Comparison of ENCODE assay signal across 21 cellular contexts in genomic region chr15:84760219-84760618, GRCh38. TPM values are rescaled to one million over a fixed set of nuclear protein-coding genes. Genes with fewer than 3 reads are reported as not detected.
DNase-seq lines count a peak whose midpoint lies in the region; TF ChIP-seq lines count a peak whose summit lies in the region.
"Had no signal": no experiment of that assay in that cellular context is flagged by ENCODE, and none has a peak within 500 bp of the region (broad histone marks: within the 10 kb centered on the region; RNA-seq: fewer than 3 reads in every experiment).

No MANE protein-coding gene starts in this region.

- H2AK5ac ChIP-seq in H9 (ENCODE audit: insufficient read length, low read length) = no peak overlapping the region

- peaks cover 0 to 8% (median 5%) of the 10 kb centered on the region in 3 experiments; a peak in 4 of 7 replicates for H3K36me3 Mint-ChIP-seq in H9 (ENCODE audit: insufficient read depth in 1 of 3, low read depth in 3 of 3)

- no peaks in the 10 kb centered on the region for H3K27me3 ChIP-seq in BLaER1
- no peaks in the 10 kb centered on the region for H3K27me3 ChIP-seq in H9 (ENCODE audit: insufficient read depth, low read length)
- no peaks in the 10 kb centered on the region for H3K27me3 ChIP-seq in OCI-LY1 (ENCODE audit: insufficient read depth, low read length)
- H3K27me3 ChIP-seq in neutrophil = no peaks in the 10 kb centered on the region
- H3K27me3 ChIP-seq: BE2C, MG63, Peyer's patch had no signal

- H3K56ac ChIP-seq in H9 (ENCODE audit: insufficient read length, low read depth, low read length) = no peak overlapping the region

- H2BK12ac ChIP-seq in H9 (ENCODE audit: insufficient read length, low read depth, low read length) = no peak overlapping the region

- no peaks in the 10 kb centered on the region for H3K23me2 ChIP-seq in H9 (ENCODE audit: insufficient read length, low read depth, low read length, poor library complexity, severe bottlenecking)

- DNase-seq in H9 = no peak
- no peak for DNase-seq in NCI-H146 (lab: John Stamatoyannopoulos, UW)
- no peak for DNase-seq in activated CD4-positive, CD25-positive, alpha-beta regulatory T cell treated with anti-CD3 and anti-CD28 coated beads, Interleukin-2, amount 50 U/mL, for 72 hours
- DNase-seq in globus pallidus (ENCODE audit: low spot score) = no peak
- DNase-seq: BE2C; Caco-2; CD8-positive, alpha-beta T cell; MG63; NCI-H1694 treated with DMSO at 0.1 percent for 48 hours; NCI-H2081; NCI-H2227 treated with DMSO at 0.1 percent for 48 hours; NCI-H526 treated with DMSO at 0.1 percent for 48 hours; OCI-M1; Peyer's patch; SHP77 treated with DMSO at 0.1 percent for 48 hours; SK-N-SH; SW 1271; T-helper 17 cell had no signal

- no peak overlapping the region for H2BK120ac ChIP-seq in H9 (ENCODE audit: low read depth, low read length, poor library complexity, severe bottlenecking)

- no peaks in the 10 kb centered on the region for H3K9me3 Mint-ChIP-seq in H9
- H3K9me3 Mint-ChIP-seq: CD8-positive, alpha-beta T cell had no signal

- H3T11ph ChIP-seq in H9 (ENCODE audit: low read length) = no peak overlapping the region

- H3K79me2 ChIP-seq in H9 (ENCODE audit: insufficient read depth, low read length) = peaks cover 21% of the 10 kb centered on the region
- peaks cover 100% of the 10 kb centered on the region for H3K79me2 ChIP-seq in OCI-LY1 (ENCODE audit: insufficient read depth, low read length)

- peaks cover 10 to 11% of the 10 kb centered on the region in 2 experiments for H3K4me1 Mint-ChIP-seq in H9

- H3K4ac ChIP-seq in H9 (ENCODE audit: low read depth, low read length) = no peak overlapping the region

- H3K9ac ChIP-seq in BLaER1 = no peak overlapping the region
- no peak overlapping the region for H3K9ac ChIP-seq in H9 (ENCODE audit: extremely low read depth, insufficient read length, low read length)
- no peak overlapping the region for H3K9ac ChIP-seq in OCI-LY1 (ENCODE audit: low read length)
- H3K9ac ChIP-seq: SK-N-SH had no signal

- H3K36me3 ChIP-seq in BLaER1 (peaks cover 30% of the 10 kb centered on the region; the same call in 1 of the 2 replicates), OCI-LY1 (ENCODE audit: insufficient read depth, low read length) (peaks cover 9% of the 10 kb centered on the region; the same call in 1 of the 2 replicates), neutrophil (no peaks in the 10 kb centered on the region)
- H3K36me3 ChIP-seq: BE2C, Peyer's patch had no signal

- H3K4me3 ChIP-seq in BLaER1 (no peak overlapping the region), OCI-LY1 (ENCODE audit: low read depth, low read length, poor library complexity, severe bottlenecking) (no peak overlapping the region), neutrophil (ENCODE audit: low read depth in 1 of 2, low read length in 1 of 2) (no peak overlapping the region)
- H3K4me3 ChIP-seq: MG63, Peyer's patch had no signal

- H3K14ac ChIP-seq in H9 (ENCODE audit: insufficient read depth, low read length) = no peak overlapping the region

- H3K27ac Mint-ChIP-seq in H9 = no peak overlapping the region
- H3K27ac Mint-ChIP-seq: T-helper 17 cell had no signal

- TF ChIP-seq CTCF in H9 (conservative IDR thresholded peaks at IDR 0.05) (no peak), OCI-LY1 (IDR thresholded peaks at IDR 0.05; ENCODE audit: low read length) (no peak), neutrophil (IDR thresholded peaks at IDR 0.05) (no peak)

- no CpG with 5 or more reads among the region's 1 CpG for WGBS in H9 (ENCODE audit: extremely low coverage, insufficient read length, low lambda C conversion rate)

- H3K27ac ChIP-seq in BLaER1 (no peak overlapping the region), H9 (ENCODE audit: insufficient read length, low read depth, low read length) (no peak overlapping the region), OCI-LY1 (ENCODE audit: low read depth, low read length, poor library complexity, severe bottlenecking) (peak overlapping the region; percentile 15), neutrophil (peak overlapping the region; percentile 66)

- H4K20me1 ChIP-seq in BLaER1 (peaks cover 100% of the 10 kb centered on the region), H9 (ENCODE audit: control insufficient read depth, insufficient read depth, insufficient read length) (no peaks in the 10 kb centered on the region), OCI-LY1 (ENCODE audit: insufficient read depth, low read length) (no peaks in the 10 kb centered on the region)

- H3K4me3 Mint-ChIP-seq in H9 = no peak overlapping the region
- H3K4me3 Mint-ChIP-seq: CD8-positive, alpha-beta T cell had no signal

- no peak overlapping the region for H2AFZ ChIP-seq in H9 (ENCODE audit: low read length)
- H2AFZ ChIP-seq in OCI-LY1 (ENCODE audit: low read length) = no peak overlapping the region

- no peak overlapping the region for H3K23ac ChIP-seq in H9 (ENCODE audit: insufficient read length, low read depth, low read length)

- peaks cover 19% of the 10 kb centered on the region for H3K79me1 ChIP-seq in H9 (ENCODE audit: insufficient read depth, low read depth, low read length, poor library complexity, severe bottlenecking)

- H3K9me3 ChIP-seq in BLaER1 = no peaks in the 10 kb centered on the region
- H3K9me3 ChIP-seq in H9 (ENCODE audit: control insufficient read depth, low read depth, low read length) = no peaks in the 10 kb centered on the region
- H3K9me3 ChIP-seq in OCI-LY1 (ENCODE audit: low read length) = no peaks in the 10 kb centered on the region
- no peaks in the 10 kb centered on the region for H3K9me3 ChIP-seq in neutrophil
- H3K9me3 ChIP-seq: BE2C, Caco-2, MG63, Peyer's patch, SK-N-SH had no signal

- no peak overlapping the region for H2BK15ac ChIP-seq in H9 (ENCODE audit: low read depth, low read length)

- peaks cover 58% of the 10 kb centered on the region for H3K4me1 ChIP-seq in BLaER1
- no peaks in the 10 kb centered on the region for H3K4me1 ChIP-seq in H9 (ENCODE audit: insufficient read depth, low read length)
- peaks cover 27% of the 10 kb centered on the region for H3K4me1 ChIP-seq in OCI-LY1 (ENCODE audit: insufficient read depth, low read length, severe bottlenecking)
- peaks cover 42 to 65% of the 10 kb centered on the region in 2 experiments for H3K4me1 ChIP-seq in neutrophil (ENCODE audit: control insufficient read depth in 1 of 2, insufficient read depth in 1 of 2, low read depth in 1 of 2, low read length in 1 of 2)

- H4K5ac ChIP-seq in H9 (ENCODE audit: insufficient read length, low read depth, low read length) = no peak overlapping the region

- H3K4me2 ChIP-seq in BLaER1 = peak overlapping the region; percentile 74; the same call in 1 of the 2 replicates
- H3K4me2 ChIP-seq in H9 (ENCODE audit: insufficient read depth, insufficient read length, low read length) = no peak overlapping the region
- H3K4me2 ChIP-seq in OCI-LY1 (ENCODE audit: low read length) = peak overlapping the region; percentile 18; the same call in 1 of the 2 replicates
- H3K4me2 ChIP-seq: SK-N-SH had no signal

- no peak overlapping the region for H4K91ac ChIP-seq in H9 (ENCODE audit: insufficient read length, low read depth, low read length)

- no peaks in the 10 kb centered on the region for H3F3A ChIP-seq in OCI-LY1 (ENCODE audit: insufficient read depth, low read length)

- H3K18ac ChIP-seq in H9 (ENCODE audit: insufficient read length, low read depth, low read length) = no peak overlapping the region

- no peak overlapping the region for H2BK5ac ChIP-seq in H9 (ENCODE audit: insufficient read length, low read length)

- no peaks in the 10 kb centered on the region for H3K27me3 Mint-ChIP-seq in H9 (ENCODE audit: low read depth)
- H3K27me3 Mint-ChIP-seq: T-helper 17 cell had no signal

- peak overlapping the region; percentile 47 for H4K8ac ChIP-seq in H9 (replicated peaks; ENCODE audit: insufficient read length, low read depth, low read length)

- no peak overlapping the region for H2BK20ac ChIP-seq in H9 (ENCODE audit: low read depth, low read length, poor library complexity, severe bottlenecking)

- H3K9me2 ChIP-seq in OCI-LY1 (ENCODE audit: low read depth, low read length) = no peaks in the 10 kb centered on the region
- H3K9me2 ChIP-seq: SK-N-SH had no signal

RNA-seq across cellular contexts. Expression of gene ZNF592, which starts 11.8 kb away (rescaled TPM):
- 32.7 and 34.6 TPM in 2 replicates for total RNA-seq in H9 (2021)

RNA-seq across cellular contexts. Expression of gene SEC11A, which starts 44.3 kb away (rescaled TPM):
- 250 and 252 TPM in 2 replicates for total RNA-seq in H9 (2021)

RNA-seq across cellular contexts. Expression of gene ALPK3, which starts 56.9 kb away (rescaled TPM):
- 17.7 and 18.0 TPM in 2 replicates for total RNA-seq in H9 (2021)

Comparison
In these comparisons a context has a peak if more than half of its experiments do, and no peak if none do; other contexts are left out.
1. H3K27ac ChIP-seq: peak in OCI-LY1 (single experiment) and neutrophil (single experiment); none in BLaER1 (single experiment) and H9 (single experiment).